1 cellular context compared by ENCODE assay signal in the genomic region with DNA sequence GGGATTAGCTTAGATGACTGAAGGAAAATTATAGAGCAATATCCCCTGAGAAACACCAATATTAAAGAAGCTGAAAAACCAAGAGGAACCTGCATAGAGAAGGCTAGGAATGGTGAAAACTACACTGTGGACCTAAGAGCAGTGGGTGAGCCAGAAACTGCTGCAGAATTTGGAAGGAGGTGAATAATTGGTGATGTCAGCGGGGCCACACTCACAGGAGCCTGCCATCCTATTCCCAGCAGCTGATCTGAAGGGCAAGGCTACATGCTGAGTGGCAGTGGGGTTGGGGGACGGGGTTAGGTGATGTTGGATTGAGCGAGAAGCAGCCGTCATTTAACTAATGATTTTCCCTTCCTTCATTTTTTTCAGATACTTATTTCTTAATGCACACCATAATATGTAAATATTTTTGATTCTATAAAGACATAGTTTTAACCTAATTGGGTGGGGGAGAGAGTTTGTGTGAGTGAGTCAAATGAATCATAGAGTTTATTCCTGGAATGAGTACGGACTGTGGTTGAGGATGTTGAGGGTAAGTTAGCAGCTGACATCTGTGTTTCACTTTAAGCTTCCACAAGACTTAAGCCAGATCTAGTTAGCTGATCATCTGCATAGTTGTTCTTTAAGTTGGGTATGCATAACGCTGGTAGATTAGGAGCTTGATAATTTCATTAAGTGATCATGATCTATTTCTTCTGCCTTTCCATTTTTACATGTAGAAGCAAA.
TF ChIP-seq lines count a peak whose summit lies in the region.

No MANE protein-coding gene starts in this region.

TF ChIP-seq in H1, 55 proteins besides CTCF, POLR2A, EP300 and RAD21:
- TF ChIP-seq CBX8 (IDR thresholded peaks at IDR 0.05; ENCODE audit: borderline replicate concordance, low read depth, low read length) (no peak), SAP30 (IDR thresholded peaks at IDR 0.05; ENCODE audit: insufficient read depth, insufficient replicate concordance, low read length) (no peak), PHF8 (conservative IDR thresholded peaks at IDR 0.05; ENCODE audit: low read depth, low read length) (no peak), JUND (IDR thresholded peaks at IDR 0.05; ENCODE audit: low read length) (no peak), CTBP2 (IDR thresholded peaks at IDR 0.05; ENCODE audit: borderline replicate concordance, insufficient read depth, insufficient read length, low read length) (no peak), BCL11A (IDR thresholded peaks at IDR 0.05; ENCODE audit: low read depth in 2 of 2, low read length in 2 of 2) (no peak), POU5F1 (IDR thresholded peaks at IDR 0.05; ENCODE audit: low read depth, low read length) (no peak), SIN3A (conservative IDR thresholded peaks at IDR 0.05 in 1 of 2, IDR thresholded peaks at IDR 0.05 in 1 of 2; ENCODE audit: low read depth in 1 of 2, low read length in 2 of 2) (no peak), TAF1 (IDR thresholded peaks at IDR 0.05; ENCODE audit: low read depth, low read length) (no peak), KDM5A (IDR thresholded peaks at IDR 0.05; ENCODE audit: low read length) (no peak), SIX5 (IDR thresholded peaks at IDR 0.05; ENCODE audit: low read depth, low read length) (no peak), HDAC2 (IDR thresholded peaks at IDR 0.05; ENCODE audit: borderline replicate concordance in 1 of 2, low read depth in 2 of 2, low read length in 2 of 2) (no peak), POLR2AphosphoS5 (IDR thresholded peaks at IDR 0.05; ENCODE audit: low read depth, low read length) (no peak)
- TF ChIP-seq, protein P1, sequence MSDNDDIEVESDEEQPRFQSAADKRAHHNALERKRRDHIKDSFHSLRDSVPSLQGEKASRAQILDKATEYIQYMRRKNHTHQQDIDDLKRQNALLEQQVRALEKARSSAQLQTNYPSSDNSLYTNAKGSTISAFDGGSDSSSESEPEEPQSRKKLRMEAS (IDR thresholded peaks at IDR 0.05), result no peak
- TF ChIP-seq, protein P2, sequence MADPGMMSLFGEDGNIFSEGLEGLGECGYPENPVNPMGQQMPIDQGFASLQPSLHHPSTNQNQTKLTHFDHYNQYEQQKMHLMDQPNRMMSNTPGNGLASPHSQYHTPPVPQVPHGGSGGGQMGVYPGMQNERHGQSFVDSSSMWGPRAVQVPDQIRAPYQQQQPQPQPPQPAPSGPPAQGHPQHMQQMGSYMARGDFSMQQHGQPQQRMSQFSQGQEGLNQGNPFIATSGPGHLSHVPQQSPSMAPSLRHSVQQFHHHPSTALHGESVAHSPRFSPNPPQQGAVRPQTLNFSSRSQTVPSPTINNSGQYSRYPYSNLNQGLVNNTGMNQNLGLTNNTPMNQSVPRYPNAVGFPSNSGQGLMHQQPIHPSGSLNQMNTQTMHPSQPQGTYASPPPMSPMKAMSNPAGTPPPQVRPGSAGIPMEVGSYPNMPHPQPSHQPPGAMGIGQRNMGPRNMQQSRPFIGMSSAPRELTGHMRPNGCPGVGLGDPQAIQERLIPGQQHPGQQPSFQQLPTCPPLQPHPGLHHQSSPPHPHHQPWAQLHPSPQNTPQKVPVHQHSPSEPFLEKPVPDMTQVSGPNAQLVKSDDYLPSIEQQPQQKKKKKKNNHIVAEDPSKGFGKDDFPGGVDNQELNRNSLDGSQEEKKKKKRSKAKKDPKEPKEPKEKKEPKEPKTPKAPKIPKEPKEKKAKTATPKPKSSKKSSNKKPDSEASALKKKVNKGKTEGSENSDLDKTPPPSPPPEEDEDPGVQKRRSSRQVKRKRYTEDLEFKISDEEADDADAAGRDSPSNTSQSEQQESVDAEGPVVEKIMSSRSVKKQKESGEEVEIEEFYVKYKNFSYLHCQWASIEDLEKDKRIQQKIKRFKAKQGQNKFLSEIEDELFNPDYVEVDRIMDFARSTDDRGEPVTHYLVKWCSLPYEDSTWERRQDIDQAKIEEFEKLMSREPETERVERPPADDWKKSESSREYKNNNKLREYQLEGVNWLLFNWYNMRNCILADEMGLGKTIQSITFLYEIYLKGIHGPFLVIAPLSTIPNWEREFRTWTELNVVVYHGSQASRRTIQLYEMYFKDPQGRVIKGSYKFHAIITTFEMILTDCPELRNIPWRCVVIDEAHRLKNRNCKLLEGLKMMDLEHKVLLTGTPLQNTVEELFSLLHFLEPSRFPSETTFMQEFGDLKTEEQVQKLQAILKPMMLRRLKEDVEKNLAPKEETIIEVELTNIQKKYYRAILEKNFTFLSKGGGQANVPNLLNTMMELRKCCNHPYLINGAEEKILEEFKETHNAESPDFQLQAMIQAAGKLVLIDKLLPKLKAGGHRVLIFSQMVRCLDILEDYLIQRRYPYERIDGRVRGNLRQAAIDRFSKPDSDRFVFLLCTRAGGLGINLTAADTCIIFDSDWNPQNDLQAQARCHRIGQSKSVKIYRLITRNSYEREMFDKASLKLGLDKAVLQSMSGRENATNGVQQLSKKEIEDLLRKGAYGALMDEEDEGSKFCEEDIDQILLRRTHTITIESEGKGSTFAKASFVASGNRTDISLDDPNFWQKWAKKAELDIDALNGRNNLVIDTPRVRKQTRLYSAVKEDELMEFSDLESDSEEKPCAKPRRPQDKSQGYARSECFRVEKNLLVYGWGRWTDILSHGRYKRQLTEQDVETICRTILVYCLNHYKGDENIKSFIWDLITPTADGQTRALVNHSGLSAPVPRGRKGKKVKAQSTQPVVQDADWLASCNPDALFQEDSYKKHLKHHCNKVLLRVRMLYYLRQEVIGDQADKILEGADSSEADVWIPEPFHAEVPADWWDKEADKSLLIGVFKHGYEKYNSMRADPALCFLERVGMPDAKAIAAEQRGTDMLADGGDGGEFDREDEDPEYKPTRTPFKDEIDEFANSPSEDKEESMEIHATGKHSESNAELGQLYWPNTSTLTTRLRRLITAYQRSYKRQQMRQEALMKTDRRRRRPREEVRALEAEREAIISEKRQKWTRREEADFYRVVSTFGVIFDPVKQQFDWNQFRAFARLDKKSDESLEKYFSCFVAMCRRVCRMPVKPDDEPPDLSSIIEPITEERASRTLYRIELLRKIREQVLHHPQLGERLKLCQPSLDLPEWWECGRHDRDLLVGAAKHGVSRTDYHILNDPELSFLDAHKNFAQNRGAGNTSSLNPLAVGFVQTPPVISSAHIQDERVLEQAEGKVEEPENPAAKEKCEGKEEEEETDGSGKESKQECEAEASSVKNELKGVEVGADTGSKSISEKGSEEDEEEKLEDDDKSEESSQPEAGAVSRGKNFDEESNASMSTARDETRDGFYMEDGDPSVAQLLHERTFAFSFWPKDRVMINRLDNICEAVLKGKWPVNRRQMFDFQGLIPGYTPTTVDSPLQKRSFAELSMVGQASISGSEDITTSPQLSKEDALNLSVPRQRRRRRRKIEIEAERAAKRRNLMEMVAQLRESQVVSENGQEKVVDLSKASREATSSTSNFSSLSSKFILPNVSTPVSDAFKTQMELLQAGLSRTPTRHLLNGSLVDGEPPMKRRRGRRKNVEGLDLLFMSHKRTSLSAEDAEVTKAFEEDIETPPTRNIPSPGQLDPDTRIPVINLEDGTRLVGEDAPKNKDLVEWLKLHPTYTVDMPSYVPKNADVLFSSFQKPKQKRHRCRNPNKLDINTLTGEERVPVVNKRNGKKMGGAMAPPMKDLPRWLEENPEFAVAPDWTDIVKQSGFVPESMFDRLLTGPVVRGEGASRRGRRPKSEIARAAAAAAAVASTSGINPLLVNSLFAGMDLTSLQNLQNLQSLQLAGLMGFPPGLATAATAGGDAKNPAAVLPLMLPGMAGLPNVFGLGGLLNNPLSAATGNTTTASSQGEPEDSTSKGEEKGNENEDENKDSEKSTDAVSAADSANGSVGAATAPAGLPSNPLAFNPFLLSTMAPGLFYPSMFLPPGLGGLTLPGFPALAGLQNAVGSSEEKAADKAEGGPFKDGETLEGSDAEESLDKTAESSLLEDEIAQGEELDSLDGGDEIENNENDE (IDR thresholded peaks at IDR 0.05; ENCODE audit: insufficient replicate concordance, low read length), result no peak
